Comparison of ENCODE assay signal across 25 cellular contexts in the genomic region with DNA sequence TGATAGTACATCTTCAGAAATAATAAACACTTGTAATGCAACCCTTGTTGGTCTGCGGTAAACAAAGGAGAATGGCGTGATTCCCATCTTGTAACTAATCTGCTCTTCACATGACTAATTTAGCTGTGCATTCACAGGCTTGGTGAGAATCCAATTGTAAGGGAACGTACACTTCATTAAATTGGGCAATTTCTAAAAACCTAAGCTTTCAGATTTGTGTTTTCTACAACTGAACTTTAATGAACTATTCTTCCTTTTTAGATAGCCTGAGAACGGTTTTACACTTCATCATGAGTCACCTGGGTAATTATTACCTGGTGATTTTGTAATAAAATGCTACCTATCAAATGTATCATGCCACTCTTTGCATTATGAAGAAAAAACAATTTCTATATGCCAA.
A peak's percentile ranks its signal among the peaks of the same experiment; 100 is the strongest.
DNase-seq lines count a peak whose midpoint lies in the region; ATAC-seq and TF ChIP-seq lines count a peak whose summit lies in the region.
"Had no signal": no experiment of that assay in that cellular context is flagged by ENCODE, and none has a peak within 500 bp of the region (broad histone marks: within the 10 kb centered on the region; RNA-seq: fewer than 3 reads in every experiment).

No MANE protein-coding gene starts in this region.

- H3K9me2 ChIP-seq in GM23338 (ENCODE audit: insufficient read depth), result no peaks in the 10 kb centered on the region

- H2AFZ ChIP-seq in GM23338, result no peak overlapping the region; the same call in 1 of the 2 replicates
- H2AFZ ChIP-seq in mammary epithelial cell (ENCODE audit: low read depth, low read length), result peak overlapping the region; percentile 53

- no peak overlapping the region for H3K9ac ChIP-seq in mammary epithelial cell (ENCODE audit: insufficient read depth, low read length)

- H3K79me2 ChIP-seq in GM23338 (replicated peaks; ENCODE audit: insufficient read depth) (no peaks in the 10 kb centered on the region), mammary epithelial cell (ENCODE audit: insufficient read depth, low read length) (no peaks in the 10 kb centered on the region)

- H3K4me3 ChIP-seq in GM23338 (no peak overlapping the region), mammary epithelial cell (replicated peaks in 1 of 3; ENCODE audit: insufficient read depth in 1 of 3, low read depth in 2 of 3, low read length in 3 of 3) (no peak overlapping the region), gastrocnemius medialis (no peak overlapping the region)
- H3K4me3 ChIP-seq: lower lobe of right lung, thoracic aorta had no signal

- in situ Hi-C loops in mammary epithelial cell (cut with MboI; ENCODE audit: low sequenced_read_pairs in 2 of 2), result no loop called here
- in situ Hi-C loops in gastrocnemius medialis (cut with MboI; ENCODE audit: low sequenced_read_pairs in 4 of 4), result no loop called here

- dilution Hi-C loops in mammary epithelial cell (cut with HindIII; ENCODE audit: low sequenced_read_pairs), result no loop called here

- CTCF ChIA-PET in mammary epithelial cell (lab: Charles Lee; ENCODE audit: low non-redundant PET), result no interaction called here

- H3K4me2 ChIP-seq in GM23338, result no peak overlapping the region
- peak overlapping the region; percentile 28 for H3K4me2 ChIP-seq in mammary epithelial cell (ENCODE audit: insufficient read depth, low read depth, low read length)

- ATAC-seq in GM23338, result no peak
- ATAC-seq in gastrocnemius medialis, result no peak
- ATAC-seq: lower lobe of right lung; right cardiac atrium; stimulated activated effector memory CD8-positive, alpha-beta T cell treated with anti-CD3 and anti-CD28 coated beads, Interleukin-12 subunit alpha, Interleukin-12 subunit beta, amount 100 ng/mL, for 72 hours; T-cell had no signal

- no peaks in the 10 kb centered on the region for H3K36me3 Mint-ChIP-seq in GM23338 (ENCODE audit: low read depth)
- H3K36me3 Mint-ChIP-seq: CD4-positive, alpha-beta memory T cell; naive B cell; stimulated activated effector memory CD8-positive, alpha-beta T cell treated with anti-CD3 and anti-CD28 coated beads, Interleukin-12 subunit alpha, Interleukin-12 subunit beta, amount 100 ng/mL, for 72 hours; T-cell had no signal

- no peaks in the 10 kb centered on the region for H3K27me3 Mint-ChIP-seq in GM23338 (ENCODE audit: insufficient read depth, low read depth, poor library complexity)
- H3K27me3 Mint-ChIP-seq: naive B cell, T-cell had no signal

- no TSS peak for BruUV-seq in mammary epithelial cell (replicated peaks; lab: Mats Ljungman, UMichigan)

- DNase-seq in GM23338 (ENCODE audit: low spot score) (peak; percentile 24), mammary epithelial cell (peak; percentile 83), kidney glomerular epithelial cell (lab: John Stamatoyannopoulos, UW) (peak; percentile 18), gastrocnemius medialis (no peak), NCI-H1105 treated with DMSO at 0.1 percent for 48 hours (lab: John Stamatoyannopoulos, UW) (no peak), NCI-H187 treated with DMSO at 0.1 percent for 48 hours (lab: John Stamatoyannopoulos, UW) (no peak)
- no peak for DNase-seq in activated T-cell treated with anti-CD3 and anti-CD28 coated beads, Interleukin-2, amount 50 U/mL, for 1 hour
- DNase-seq: activated CD4-positive, alpha-beta T cell treated with anti-CD3 and anti-CD28 coated beads, Interleukin-2, amount 50 U/mL, for 1 hour; activated CD8-positive, alpha-beta memory T cell treated with anti-CD3 and anti-CD28 coated beads, Interleukin-2, amount 50 U/mL, for 48 hours; amniotic stem cell; CD4-positive, alpha-beta memory T cell; central memory CD4-positive, alpha-beta T cell; GOT3; head of caudate nucleus; Kasumi-1; lower lobe of right lung; naive B cell; NCI-H226; right cardiac atrium; SHP77 treated with DMSO at 0.1 percent for 48 hours; stimulated activated CD4-positive, alpha-beta T cell treated with anti-CD3 and anti-CD28 coated beads, Interleukin-15, amount 100 ng/mL, for 24 hours; T-cell had no signal

- no peaks in the 10 kb centered on the region for H3K4me1 Mint-ChIP-seq in GM23338
- H3K4me1 Mint-ChIP-seq: CD4-positive, alpha-beta memory T cell; naive B cell; stimulated activated effector memory CD8-positive, alpha-beta T cell treated with anti-CD3 and anti-CD28 coated beads, Interleukin-12 subunit alpha, Interleukin-12 subunit beta, amount 100 ng/mL, for 72 hours; T-cell had no signal

- H3K27ac ChIP-seq in 22Rv1, result peak overlapping the region; percentile 31; the same call in 1 of the 2 replicates
- H3K27ac ChIP-seq in GM23338 (ENCODE audit: low read depth), result no peak overlapping the region
- peak overlapping the region; percentile 87 for H3K27ac ChIP-seq in mammary epithelial cell (ENCODE audit: insufficient read depth, low read depth, low read length)
- no peak overlapping the region for H3K27ac ChIP-seq in gastrocnemius medialis
- H3K27ac ChIP-seq: lower lobe of right lung, thoracic aorta had no signal

- H3K9me3 ChIP-seq in mammary epithelial cell (replicated peaks; ENCODE audit: insufficient read depth, low read length), result no peaks in the 10 kb centered on the region
- H3K9me3 ChIP-seq in gastrocnemius medialis, result no peaks in the 10 kb centered on the region
- H3K9me3 ChIP-seq: lower lobe of right lung, thoracic aorta had no signal

- no peak for TF ChIP-seq CTCF in 22Rv1 (IDR thresholded peaks at IDR 0.05)
- TF ChIP-seq CTCF in GM23338 (conservative IDR thresholded peaks at IDR 0.05; ENCODE audit: low read depth in 2 of 2), result no peak
- no peak for TF ChIP-seq CTCF in mammary epithelial cell (conservative IDR thresholded peaks at IDR 0.05 in 1 of 2, IDR thresholded peaks at IDR 0.05 in 1 of 2; ENCODE audit: extremely low read depth in 1 of 2, insufficient read depth in 1 of 2, low read depth in 1 of 2, low read length in 2 of 2)
- TF ChIP-seq CTCF in gastrocnemius medialis (IDR thresholded peaks at IDR 0.05 in 4 of 5, conservative IDR thresholded peaks at IDR 0.05 in 1 of 5), result no peak

- intact Hi-C loops in mammary epithelial cell (cut with micrococcal nuclease), result no loop called here
- intact Hi-C loops in gastrocnemius medialis (cut with DNase I; ENCODE audit: low total_unique reads), result no loop called here

- no peak overlapping the region; the same call in 1 of the 2 replicates for H3K27ac Mint-ChIP-seq in GM23338
- H3K27ac Mint-ChIP-seq: naive B cell; stimulated activated effector memory CD8-positive, alpha-beta T cell treated with anti-CD3 and anti-CD28 coated beads, Interleukin-12 subunit alpha, Interleukin-12 subunit beta, amount 100 ng/mL, for 72 hours; T-cell had no signal

- no peak for TF ChIP-seq POLR2A in gastrocnemius medialis (IDR thresholded peaks at IDR 0.05)

- H3K36me3 ChIP-seq in GM23338 (ENCODE audit: insufficient read depth), result no peaks in the 10 kb centered on the region
- no peaks in the 10 kb centered on the region for H3K36me3 ChIP-seq in mammary epithelial cell (ENCODE audit: insufficient read depth, low read length)
- no peaks in the 10 kb centered on the region for H3K36me3 ChIP-seq in gastrocnemius medialis
- H3K36me3 ChIP-seq: lower lobe of right lung, thoracic aorta had no signal

- H3K4me3 Mint-ChIP-seq in GM23338, result no peak overlapping the region
- H3K4me3 Mint-ChIP-seq: CD4-positive, alpha-beta memory T cell; stimulated activated effector memory CD8-positive, alpha-beta T cell treated with anti-CD3 and anti-CD28 coated beads, Interleukin-12 subunit alpha, Interleukin-12 subunit beta, amount 100 ng/mL, for 72 hours; T-cell had no signal

- WGBS in mammary epithelial cell (ENCODE audit: low coverage, missing lambda C conversion rate), result 30% methylated on average over 4 of the region's 4 CpGs

- no peaks in the 10 kb centered on the region for H3F3A ChIP-seq in GM23338 (replicated peaks; ENCODE audit: low read depth)

- no peaks in the 10 kb centered on the region for H3K4me1 ChIP-seq in GM23338 (ENCODE audit: insufficient read depth)
- H3K4me1 ChIP-seq in mammary epithelial cell (ENCODE audit: insufficient read depth, low read length), result peaks cover 31% of the 10 kb centered on the region
- H3K4me1 ChIP-seq in gastrocnemius medialis, result peaks cover 0 to 4% of the 10 kb centered on the region in 2 donors
- H3K4me1 ChIP-seq: lower lobe of right lung had no signal

- no peaks in the 10 kb centered on the region for H3K9me3 Mint-ChIP-seq in GM23338
- H3K9me3 Mint-ChIP-seq: CD4-positive, alpha-beta memory T cell; stimulated activated effector memory CD8-positive, alpha-beta T cell treated with anti-CD3 and anti-CD28 coated beads, Interleukin-12 subunit alpha, Interleukin-12 subunit beta, amount 100 ng/mL, for 72 hours; T-cell had no signal

- H3K27me3 ChIP-seq in GM23338 (ENCODE audit: insufficient read depth) (no peaks in the 10 kb centered on the region), mammary epithelial cell (ENCODE audit: insufficient read depth, low read length) (no peaks in the 10 kb centered on the region), gastrocnemius medialis (no peaks in the 10 kb centered on the region)

- H4K20me1 ChIP-seq in GM23338 (replicated peaks; ENCODE audit: insufficient read depth) (no peaks in the 10 kb centered on the region), mammary epithelial cell (ENCODE audit: insufficient read depth, low read length) (no peaks in the 10 kb centered on the region)

Comparison
In these comparisons a context has a peak if more than half of its experiments do, and no peak if none do; other contexts are left out.
1. H3K27ac ChIP-seq: peak in 22Rv1 (single experiment) and mammary epithelial cell (single experiment); none in GM23338 (single experiment) and gastrocnemius medialis (0 of 4).
2. DNase-seq: peak in GM23338 (single experiment), mammary epithelial cell (single experiment) and kidney glomerular epithelial cell (single experiment); none in gastrocnemius medialis (0 of 2), activated T-cell treated with anti-CD3 and anti-CD28 coated beads, Interleukin-2, amount 50 U/mL, for 1 hour (single experiment), NCI-H1105 treated with DMSO at 0.1 percent for 48 hours (single experiment) and NCI-H187 treated with DMSO at 0.1 percent for 48 hours (single experiment).